Comparison of ENCODE assay signal across 26 cellular contexts in the genomic region with DNA sequence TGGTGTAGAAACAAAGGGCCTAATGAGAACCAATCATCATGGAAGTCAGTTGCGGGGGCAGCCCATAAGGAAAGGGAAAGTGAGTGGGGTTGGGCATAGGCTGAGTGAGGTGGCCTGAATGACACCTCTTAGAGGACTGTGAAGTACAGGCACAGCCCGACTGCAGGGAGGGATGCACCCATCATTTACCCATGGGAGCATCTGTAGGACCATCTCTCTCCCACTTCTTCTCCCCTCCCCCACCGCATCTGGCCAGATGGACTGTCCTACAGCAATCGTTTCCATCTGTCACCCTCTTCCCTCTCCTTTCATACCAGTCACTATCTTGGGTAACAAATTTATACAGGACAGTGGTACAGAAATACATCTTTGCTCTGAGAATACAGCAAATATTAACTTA. TPM values are rescaled to one million over a fixed set of nuclear protein-coding genes. Genes with fewer than 3 reads are reported as not detected.
"Had no signal": no experiment of that assay in that cellular context is flagged by ENCODE, and none has a peak within 500 bp of the region (broad histone marks: within the 10 kb centered on the region; RNA-seq: fewer than 3 reads in every experiment).

No MANE protein-coding gene starts in this region.

- H3K4me3 ChIP-seq: adrenal gland, ascending aorta, ovary, prostate gland, right atrium auricular region, skin epidermis, suprapubic skin, tibial nerve, uterus had no signal

- ATAC-seq: activated CD4-positive, alpha-beta T cell treated with anti-CD3 and anti-CD28 coated beads for 36 hours; activated T-cell treated with anti-CD3 and anti-CD28 coated beads, Interleukin-2, amount 50 U/mL, for 4 hours; left ventricle myocardium superior; natural killer cell; WTC11 had no signal

- H3K9me3 ChIP-seq: adrenal gland, ascending aorta, ovary, prostate gland, right atrium auricular region, suprapubic skin, uterus had no signal

- H3K4me1 ChIP-seq: uterus had no signal

- H3K27ac ChIP-seq: adrenal gland, ascending aorta, brain microvascular endothelial cell, ovary, prostate gland, right atrium auricular region, skin epidermis, suprapubic skin, tibial nerve, uterus had no signal

- DNase-seq: activated CD4-positive, alpha-beta T cell treated with anti-CD3 and anti-CD28 coated beads for 36 hours; activated CD4-positive, alpha-beta T cell treated with anti-CD3 and anti-CD28 coated beads, Interleukin-2, amount 50 U/mL, for 4 hours; activated CD8-positive, alpha-beta memory T cell treated with anti-CD3 and anti-CD28 coated beads, Interleukin-2, amount 50 U/mL, for 48 hours; activated naive CD4-positive, alpha-beta T cell; activated T-cell treated with anti-CD3 and anti-CD28 coated beads, Interleukin-2, amount 50 U/mL, for 4 hours; adrenal gland; brain microvascular endothelial cell; central memory CD4-positive, alpha-beta T cell; effector memory CD4-positive, alpha-beta T cell; foreskin melanocyte; hypothalamus; left ventricle myocardium superior; midbrain; natural killer cell; ovary; stimulated activated CD4-positive, alpha-beta T cell treated with anti-CD3 and anti-CD28 coated beads, Interleukin-1b, Interleukin-23, amount 100 ng/mL, for 48 hours; uterus had no signal

- H3K27me3 ChIP-seq: adrenal gland, ascending aorta, brain microvascular endothelial cell, ovary, right atrium auricular region, suprapubic skin, tibial nerve, uterus had no signal

- H3K36me3 ChIP-seq: adrenal gland, brain microvascular endothelial cell, ovary, prostate gland, suprapubic skin, uterus had no signal

RNA-seq across cellular contexts. Expression of a gene that starts 59.2 kb away (rescaled TPM):
- total RNA-seq: activated CD4-positive, alpha-beta T cell treated with anti-CD3 and anti-CD28 coated beads for 36 hours; activated CD8-positive, alpha-beta memory T cell treated with anti-CD3 and anti-CD28 coated beads for 36 hours; activated T-cell treated with anti-CD3 and anti-CD28 coated beads, Interleukin-2, amount 50 U/mL, for 4 hours; activated T-helper 2 cell treated with anti-CD3 and anti-CD28 coated beads, Interferon-gamma antibody, Interleukin-2, Interleukin-4, amounts not matched to agents 10 μg/mL and 5 μg/mL and 100 μg/mL, durations not matched to agents 14 hours and 24 hours and 36 hours; ascending aorta had no signal
